7 cellular contexts compared by ENCODE assay signal in genomic region chr10:47619300-47620012, GRCh38.
DNase-seq lines count a peak whose midpoint lies in the region; ATAC-seq and TF ChIP-seq lines count a peak whose summit lies in the region.
"Not testable (repeated sequence)": the region's sequence is repeated elsewhere in the genome, so short reads cannot be mapped to it uniquely, and the experiment has no call there.

No MANE protein-coding gene starts in this region.

- H4K8ac ChIP-seq in mesenchymal stem cell (ENCODE audit: low read length), result not testable (repeated sequence)

- not testable (repeated sequence) for H2AK5ac ChIP-seq in mesenchymal stem cell (ENCODE audit: low read length, severe bottlenecking)

- H3K9me3 ChIP-seq in BE2C; mesenchymal stem cell (ENCODE audit: control insufficient read depth, low read length): not testable (repeated sequence)

- not testable (repeated sequence) for H3K4me2 ChIP-seq in GM23338; mesenchymal stem cell (ENCODE audit: low read length, poor library complexity, severe bottlenecking)

- not testable (repeated sequence) for H2BK120ac ChIP-seq in mesenchymal stem cell (ENCODE audit: low read depth, low read length)

- not testable (repeated sequence) for H3K9ac ChIP-seq in mesenchymal stem cell (ENCODE audit: low read length)

- TF ChIP-seq POLR2A in erythroblast (IDR thresholded peaks at IDR 0.05; ENCODE audit: low read length), result not testable (repeated sequence)

- H4K20me1 ChIP-seq in GM23338 (replicated peaks; ENCODE audit: insufficient read depth), result not testable (repeated sequence)

- not testable (repeated sequence) for H3K27ac Mint-ChIP-seq in GM23338

- peak; percentile 22 for DNase-seq in BE2C
- DNase-seq in GM23338 (ENCODE audit: low spot score), result not testable (repeated sequence)
- DNase-seq in NCI-H69 (lab: John Stamatoyannopoulos, UW), result peak; percentile 23
- peak; percentile 16 for DNase-seq in amniotic epithelial cell (ENCODE audit: low read depth)
- DNase-seq in erythroblast (lab: John Stamatoyannopoulos, UW), result peak; percentile 39 to 41
- DNase-seq in iPS DF 4.7 (ENCODE audit: extremely low read depth, low spot score), result peak; percentile 7
- DNase-seq in mesenchymal stem cell, result peak; percentile 2

- not testable (repeated sequence) for H3K9me2 ChIP-seq in GM23338 (ENCODE audit: insufficient read depth)

- H3K4ac ChIP-seq in mesenchymal stem cell (ENCODE audit: low read depth in 1 of 2, low read length in 2 of 2), result not testable (repeated sequence)

- H3K4me3 Mint-ChIP-seq in GM23338, result not testable (repeated sequence)

- H2AFZ ChIP-seq in GM23338; mesenchymal stem cell (ENCODE audit: low read depth, low read length): not testable (repeated sequence)

- not testable (repeated sequence) for H3K4me1 ChIP-seq in BE2C; GM23338 (ENCODE audit: insufficient read depth); mesenchymal stem cell (ENCODE audit: control insufficient read depth, insufficient read depth, low read depth, low read length)

- H3K79me1 ChIP-seq in mesenchymal stem cell (replicated peaks; ENCODE audit: low read length, poor library complexity, severe bottlenecking), result not testable (repeated sequence)

- H4K91ac ChIP-seq in mesenchymal stem cell (ENCODE audit: low read length), result not testable (repeated sequence)

- H3K27me3 ChIP-seq in BE2C; GM23338 (ENCODE audit: insufficient read depth); mesenchymal stem cell (ENCODE audit: control insufficient read depth in 1 of 2, insufficient read depth in 1 of 2, low read length in 2 of 2): not testable (repeated sequence)

- ATAC-seq in GM23338, result not testable (repeated sequence)

- H2BK12ac ChIP-seq in mesenchymal stem cell (ENCODE audit: low read length in 2 of 2), result not testable (repeated sequence)

- H3K9me3 Mint-ChIP-seq in GM23338, result not testable (repeated sequence)

- H3K4me3 ChIP-seq in BE2C (ENCODE audit: low read depth, low read length); GM23338; mesenchymal stem cell (ENCODE audit: insufficient read depth in 1 of 2, low read depth in 1 of 2, low read length in 2 of 2): not testable (repeated sequence)

- not testable (repeated sequence) for H3K36me3 ChIP-seq in BE2C; GM23338 (ENCODE audit: insufficient read depth); mesenchymal stem cell (ENCODE audit: control insufficient read depth in 1 of 2, insufficient read depth in 2 of 2, low read depth in 1 of 2, low read length in 2 of 2)

- TF ChIP-seq CTCF in BE2C (IDR thresholded peaks at IDR 0.05; ENCODE audit: low read depth, low read length), result not testable (repeated sequence)
- TF ChIP-seq CTCF in GM23338 (conservative IDR thresholded peaks at IDR 0.05; ENCODE audit: low read depth in 2 of 2), result peak; percentile 8 to 21; a peak in 1 of 4 replicates

- not testable (repeated sequence) for H3K4me1 Mint-ChIP-seq in GM23338

- not testable (repeated sequence) for H3K23ac ChIP-seq in mesenchymal stem cell (ENCODE audit: low read length in 2 of 2)

- not testable (repeated sequence) for H3K14ac ChIP-seq in mesenchymal stem cell (ENCODE audit: low read length in 2 of 2)

- H3K27me3 Mint-ChIP-seq in GM23338 (ENCODE audit: insufficient read depth, low read depth, poor library complexity), result not testable (repeated sequence)

- H3K18ac ChIP-seq in mesenchymal stem cell (ENCODE audit: low read depth in 1 of 2, low read length in 2 of 2), result not testable (repeated sequence)

- not testable (repeated sequence) for H3K79me2 ChIP-seq in GM23338 (replicated peaks; ENCODE audit: insufficient read depth)

- H3K27ac ChIP-seq in GM23338 (ENCODE audit: low read depth); mesenchymal stem cell (ENCODE audit: low read length, poor library complexity, severe bottlenecking): not testable (repeated sequence)

- H3F3A ChIP-seq in GM23338 (replicated peaks; ENCODE audit: low read depth), result not testable (repeated sequence)

- H2BK15ac ChIP-seq in mesenchymal stem cell (ENCODE audit: low read depth, poor library complexity, severe bottlenecking), result not testable (repeated sequence)

- not testable (repeated sequence) for H3K36me3 Mint-ChIP-seq in GM23338 (ENCODE audit: low read depth)

- not testable (repeated sequence) for H2BK5ac ChIP-seq in mesenchymal stem cell (ENCODE audit: low read depth, low read length, poor library complexity, severe bottlenecking)

- no CpG with 5 or more reads among the region's 3 CpGs for WGBS in mesenchymal stem cell
